In genomic region chr19:3186891-3187661, GRCh38 we compare ENCODE assay signal across 2 cellular contexts.
TF ChIP-seq lines count a peak whose summit lies in the region.

No MANE protein-coding gene starts in this region.

TF ChIP-seq in H1, 55 proteins besides CTCF, POLR2A, EP300 and RAD21:
- no peak for TF ChIP-seq SIX5 (IDR thresholded peaks at IDR 0.05; ENCODE audit: low read depth, low read length)

TF ChIP-seq in HEK293T, 16 proteins besides CTCF, POLR2A, EP300 and RAD21:
- TF ChIP-seq L3MBTL2 (conservative IDR thresholded peaks at IDR 0.05), result no peak
